In the genomic region with DNA sequence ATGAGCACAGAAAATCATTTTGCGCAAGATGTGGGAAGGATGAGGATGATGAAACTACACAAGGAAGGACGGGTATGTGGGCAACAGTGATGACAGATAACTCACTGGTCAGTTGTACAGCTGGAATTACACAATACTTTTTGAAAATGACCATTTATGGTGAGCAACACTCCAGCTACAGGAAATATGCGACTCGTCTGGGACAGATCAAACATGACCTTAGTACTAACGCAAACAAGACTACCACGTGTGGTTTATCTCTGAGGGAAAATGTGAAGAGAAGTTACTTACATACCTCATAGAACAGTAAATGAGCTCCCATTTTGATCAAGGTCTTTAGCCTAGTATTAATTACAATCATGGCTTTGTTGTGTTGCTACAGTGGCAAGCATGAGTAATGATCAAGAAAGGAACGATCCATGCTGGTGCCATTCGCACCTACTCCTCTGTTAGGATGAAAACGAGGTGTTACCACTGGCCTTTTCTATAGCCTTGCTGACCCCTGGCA, we compare ENCODE assay signal across 13 cellular contexts.
DNase-seq lines count a peak whose midpoint lies in the region; ATAC-seq, FAIRE-seq and TF ChIP-seq lines count a peak whose summit lies in the region.
"Had no signal": no experiment of that assay in that cellular context is flagged by ENCODE, and none has a peak within 500 bp of the region (broad histone marks: within the 10 kb centered on the region; RNA-seq: fewer than 3 reads in every experiment).

No MANE protein-coding gene starts in this region.

- H3K9ac ChIP-seq in H1 (replicated peaks in 1 of 4; ENCODE audit: extremely low read depth in 1 of 4, low read depth in 3 of 4, low read length in 3 of 4) = no peak overlapping the region

- WGBS in H1 (ENCODE audit: extremely low coverage in 1 of 2, insufficient coverage in 1 of 2, insufficient read length in 1 of 2, insufficient replicate concordance in 2 of 2, low coverage in 1 of 2, low lambda C conversion rate in 2 of 2, missing lambda C conversion rate in 1 of 2), 2 experiments = 88% methylated on average over 9 of the region's 9 CpGs; no CpG with 5 or more reads in 1 of the 2 experiments
- WGBS in suprapubic skin = 86% methylated on average over 9 of the region's 9 CpGs

- CTCF ChIA-PET in H1 (lab: Charles Lee; ENCODE audit: partially characterized antibody) = interaction anchor here (1.1 to 1.2 kb wide), 2 partner anchors 23 to 101 kb away, joined by 3 read pairs; no protein-coding TSS in a partner anchor

- H4K20me1 ChIP-seq in H1 (replicated peaks in 1 of 2; ENCODE audit: control insufficient read depth in 1 of 2, insufficient read depth in 2 of 2, low read length in 2 of 2) = no peaks in the 10 kb centered on the region

- H3K4me3 ChIP-seq in LNCaP clone FGC (ENCODE audit: low read depth, low read length) (no peak overlapping the region), H1 (ENCODE audit: extremely low read depth in 1 of 4, insufficient read depth in 2 of 4, low read depth in 3 of 4, low read length in 4 of 4) (no peak overlapping the region), suprapubic skin (no peak overlapping the region)

- no peak overlapping the region for H2BK120ac ChIP-seq in H1 (replicated peaks; ENCODE audit: low read depth, low read length)

- TF ChIP-seq POLR2A in H1 (IDR thresholded peaks at IDR 0.05; ENCODE audit: control extremely low read depth in 1 of 2, low read depth in 2 of 2, low read length in 2 of 2) = no peak
- no peak for TF ChIP-seq POLR2A in suprapubic skin (IDR thresholded peaks at IDR 0.05)

- peak overlapping the region; percentile 13; the same call in 1 of the 2 replicates for H3K18ac ChIP-seq in H1 (ENCODE audit: extremely low read depth, low read length)

- H3K4me2 ChIP-seq in H1 (ENCODE audit: insufficient read depth in 1 of 2, low read depth in 2 of 2, low read length in 2 of 2) = no peak overlapping the region

- H3K79me1 ChIP-seq in H1 (ENCODE audit: low read depth, low read length) = no peaks in the 10 kb centered on the region

- no peak overlapping the region for H2BK20ac ChIP-seq in H1 (ENCODE audit: low read length)

- H3K23me2 ChIP-seq in H1 (ENCODE audit: low read depth, low read length) = no peaks in the 10 kb centered on the region; the same call in 1 of the 2 replicates

- H3K27me3 ChIP-seq in H1 (replicated peaks in 1 of 4; ENCODE audit: control insufficient read depth in 3 of 4, extremely low read depth in 1 of 4, insufficient read depth in 3 of 4, low read length in 3 of 4) = no peaks in the 10 kb centered on the region
- peaks cover 5% of the 10 kb centered on the region for H3K27me3 ChIP-seq in suprapubic skin

- TF ChIP-seq CTCF in LNCaP clone FGC (IDR thresholded peaks at IDR 0.05; ENCODE audit: control insufficient read depth, extremely low read depth, insufficient read depth) (no peak), H1 (IDR thresholded peaks at IDR 0.05; ENCODE audit: control extremely low read depth in 1 of 3, insufficient read depth in 1 of 3, low read depth in 1 of 3, low read length in 3 of 3) (no peak), suprapubic skin (IDR thresholded peaks at IDR 0.05) (no peak)

- H4K91ac ChIP-seq in H1 (replicated peaks; ENCODE audit: insufficient read length, low read length) = no peak overlapping the region

- no peak overlapping the region for H3K14ac ChIP-seq in H1 (ENCODE audit: insufficient read length)

- H3K56ac ChIP-seq in H1 (replicated peaks; ENCODE audit: insufficient read length, low read depth, low read length) = no peak overlapping the region

- H2AK5ac ChIP-seq in H1 (ENCODE audit: low read depth, low read length) = no peak overlapping the region

- H2AFZ ChIP-seq in H1 (ENCODE audit: low read length) = no peak overlapping the region

- H2BK15ac ChIP-seq in H1 (ENCODE audit: low read length) = no peak overlapping the region

- FAIRE-seq in H1 (lab: Jason Lieb, UNC) = no peak

- no peak overlapping the region for H3K27ac ChIP-seq in H1 (ENCODE audit: low read depth, low read length)
- no peak overlapping the region for H3K27ac ChIP-seq in suprapubic skin
- H3K27ac ChIP-seq: C4-2B had no signal

- H4K5ac ChIP-seq in H1 (ENCODE audit: insufficient read length, low read depth, low read length) = no peak overlapping the region

- no peaks in the 10 kb centered on the region for H3K79me2 ChIP-seq in H1 (ENCODE audit: control insufficient read depth in 1 of 2, insufficient read depth in 2 of 2, low read length in 2 of 2)

- H3K4me1 ChIP-seq in H1 (replicated peaks in 1 of 4; ENCODE audit: control insufficient read depth in 3 of 4, insufficient read depth in 4 of 4, low read length in 3 of 4) (peaks cover 0 to 9% (median 1%) of the 10 kb centered on the region in 4 experiments; a peak in 1 of 7 replicates), suprapubic skin (peaks cover 16% of the 10 kb centered on the region)

- no peak for TF ChIP-seq RAD21 in H1 (IDR thresholded peaks at IDR 0.05 in 1 of 2, conservative IDR thresholded peaks at IDR 0.05 in 1 of 2; ENCODE audit: low read depth in 2 of 2, low read length in 2 of 2)

- no peak overlapping the region for H2BK5ac ChIP-seq in H1 (ENCODE audit: low read depth, low read length)

- no peak for ATAC-seq in GM19328 (IDR thresholded peaks at IDR 0.05; ENCODE audit: unreplicated experiment)
- ATAC-seq: esophagus mucosa had no signal

- TF ChIP-seq EP300 in H1 (IDR thresholded peaks at IDR 0.05; ENCODE audit: borderline replicate concordance in 1 of 2, low read depth in 2 of 2, low read length in 2 of 2) (no peak), suprapubic skin (IDR thresholded peaks at IDR 0.05) (no peak)

- DNase-seq in AG08395 (ENCODE audit: low spot score) = peak; percentile 63
- DNase-seq in LNCaP clone FGC (ENCODE audit: low read depth) = peak; percentile 23
- no peak for DNase-seq in H1 (ENCODE audit: low read depth in 1 of 2, low spot score in 2 of 2)
- peak; percentile 25 to 72 for DNase-seq in lung microvascular endothelial cell (ENCODE audit: low read depth in 2 of 2)
- no peak for DNase-seq in suprapubic skin (ENCODE audit: low spot score in 2 of 2)
- DNase-seq in stimulated activated CD4-positive, alpha-beta T cell treated with anti-CD3 and anti-CD28 coated beads, Interleukin-1b, Interleukin-23, amount 100 ng/mL, for 48 hours = no peak
- no peak for DNase-seq in stimulated activated CD4-positive, alpha-beta T cell treated with anti-CD3 and anti-CD28 coated beads, Interleukin-2, amount 100 ng/mL, for 48 hours
- DNase-seq: activated naive CD4-positive, alpha-beta T cell treated with anti-CD3 and anti-CD28 coated beads, Interleukin-2, amount 50 U/mL, for 16 hours; NCI-H774; nephron progenitor cell had no signal

- H3K36me3 ChIP-seq in H1 (ENCODE audit: control insufficient read depth in 2 of 4, insufficient read depth in 4 of 4, low read length in 3 of 4) (peaks cover 0 to 6% (median under 1%) of the 10 kb centered on the region in 4 experiments; a peak in 3 of 8 replicates), suprapubic skin (no peaks in the 10 kb centered on the region)

- no peak overlapping the region for H4K8ac ChIP-seq in H1 (ENCODE audit: extremely low read depth, insufficient read depth, low read length)

- H3K23ac ChIP-seq in H1 (ENCODE audit: insufficient read length) = no peak overlapping the region

- H3K9me3 ChIP-seq in H1 (ENCODE audit: insufficient read depth in 2 of 2, low read depth in 1 of 2, low read length in 1 of 2) (0 out of 4 replicates have a peak, but pooled peaks cover 0 to 3% of the 10 kb centered on the region in 2 experiments), suprapubic skin (no peaks in the 10 kb centered on the region)

- POLR2A ChIA-PET in H1 (lab: Charles Lee; ENCODE audit: partially characterized antibody) = interaction anchor here (1.0 kb wide), 1 partner anchor 54 kb away, joined by 5 read pairs; no protein-coding TSS in a partner anchor

- no peak overlapping the region for H3K4ac ChIP-seq in H1 (replicated peaks; ENCODE audit: insufficient read length, low read depth, low read length)

- H2BK12ac ChIP-seq in H1 (ENCODE audit: low read depth, low read length) = no peak overlapping the region

TF ChIP-seq in H1, 55 proteins besides CTCF, POLR2A, EP300 and RAD21:
- TF ChIP-seq KDM5A (IDR thresholded peaks at IDR 0.05; ENCODE audit: low read length) (no peak), EZH2 (IDR thresholded peaks at IDR 0.05; ENCODE audit: low read depth, low read length, severe bottlenecking) (no peak), CHD2 (IDR thresholded peaks at IDR 0.05; ENCODE audit: low read length) (no peak), TAF1 (IDR thresholded peaks at IDR 0.05; ENCODE audit: low read depth, low read length) (no peak), SIN3A (conservative IDR thresholded peaks at IDR 0.05 in 1 of 2, IDR thresholded peaks at IDR 0.05 in 1 of 2; ENCODE audit: low read depth in 1 of 2, low read length in 2 of 2) (no peak)
- TF ChIP-seq, protein P1, sequence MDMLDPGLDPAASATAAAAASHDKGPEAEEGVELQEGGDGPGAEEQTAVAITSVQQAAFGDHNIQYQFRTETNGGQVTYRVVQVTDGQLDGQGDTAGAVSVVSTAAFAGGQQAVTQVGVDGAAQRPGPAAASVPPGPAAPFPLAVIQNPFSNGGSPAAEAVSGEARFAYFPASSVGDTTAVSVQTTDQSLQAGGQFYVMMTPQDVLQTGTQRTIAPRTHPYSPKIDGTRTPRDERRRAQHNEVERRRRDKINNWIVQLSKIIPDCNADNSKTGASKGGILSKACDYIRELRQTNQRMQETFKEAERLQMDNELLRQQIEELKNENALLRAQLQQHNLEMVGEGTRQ (IDR thresholded peaks at IDR 0.05; ENCODE audit: low read length) = no peak

Comparison
In these comparisons a context has a peak if more than half of its experiments do, and no peak if none do; other contexts are left out.
1. DNase-seq: peak in AG08395 (single experiment), LNCaP clone FGC (single experiment) and lung microvascular endothelial cell (2 of 2); none in H1 (0 of 2), suprapubic skin (0 of 2), stimulated activated CD4-positive, alpha-beta T cell treated with anti-CD3 and anti-CD28 coated beads, Interleukin-1b, Interleukin-23, amount 100 ng/mL, for 48 hours (single experiment) and stimulated activated CD4-positive, alpha-beta T cell treated with anti-CD3 and anti-CD28 coated beads, Interleukin-2, amount 100 ng/mL, for 48 hours (0 of 2).